Comparison of ENCODE assay signal across 9 cellular contexts in genomic region chr6:169868458-169868857, GRCh38.
DNase-seq lines count a peak whose midpoint lies in the region; ATAC-seq and TF ChIP-seq lines count a peak whose summit lies in the region.
"Had no signal": no experiment of that assay in that cellular context is flagged by ENCODE, and none has a peak within 500 bp of the region (broad histone marks: within the 10 kb centered on the region; RNA-seq: fewer than 3 reads in every experiment).

No MANE protein-coding gene starts in this region.

- peak overlapping the region; percentile 84 for H3K18ac ChIP-seq in neuronal stem cell (ENCODE audit: low read length)

- no peak overlapping the region for H3K23ac ChIP-seq in neuronal stem cell (ENCODE audit: low read depth, low read length, poor library complexity)

- peak; percentile 84 to 92 for ATAC-seq in CD4-positive, CD25-positive, alpha-beta regulatory T cell (ENCODE audit: low read depth in 2 of 2)
- peak; percentile 54 for ATAC-seq in HG03354 (IDR thresholded peaks at IDR 0.05; ENCODE audit: poor library complexity, severe bottlenecking, unreplicated experiment)
- ATAC-seq in activated T-helper 17 cell treated with anti-CD3 and anti-CD28 coated beads, Interleukin-2, amount 50 U/mL, for 72 hours (replicated peaks) = peak; percentile 42

- peaks cover 0 to 38% (median 4%) of the 10 kb centered on the region in 4 donors for H3K4me1 Mint-ChIP-seq in CD4-positive, CD25-positive, alpha-beta regulatory T cell
- H3K4me1 Mint-ChIP-seq in activated T-helper 17 cell treated with anti-CD3 and anti-CD28 coated beads, Interleukin-2, amount 50 U/mL, for 72 hours = no peaks in the 10 kb centered on the region

- no peaks in the 10 kb centered on the region for H3K36me3 Mint-ChIP-seq in CD4-positive, CD25-positive, alpha-beta regulatory T cell
- no peaks in the 10 kb centered on the region for H3K36me3 Mint-ChIP-seq in activated T-helper 17 cell treated with anti-CD3 and anti-CD28 coated beads, Interleukin-2, amount 50 U/mL, for 72 hours (ENCODE audit: low read depth)

- H3K36me3 ChIP-seq in CD4-positive, CD25-positive, alpha-beta regulatory T cell (ENCODE audit: control insufficient read depth, insufficient read depth, low read length) = no peaks in the 10 kb centered on the region
- H3K36me3 ChIP-seq in neuronal stem cell (replicated peaks in 1 of 2; ENCODE audit: control insufficient read depth in 2 of 2, insufficient read depth in 2 of 2, low read length in 2 of 2) (no peaks in the 10 kb centered on the region), uterus (no peaks in the 10 kb centered on the region)

- WGBS in neuronal stem cell (ENCODE audit: extremely low coverage in 2 of 2, insufficient read length in 2 of 2, insufficient replicate concordance in 1 of 2), 2 donors = no CpG with 5 or more reads among the region's 19 CpGs

- TF ChIP-seq CTCF in foreskin fibroblast (IDR thresholded peaks at IDR 0.05; ENCODE audit: low read depth, low read length) (no peak), uterus (IDR thresholded peaks at IDR 0.05) (no peak)

- H3K4me3 Mint-ChIP-seq in CD4-positive, CD25-positive, alpha-beta regulatory T cell = peak overlapping the region in 2 of 4 donors; percentile 42 to 45
- H3K4me3 Mint-ChIP-seq in activated T-helper 17 cell treated with anti-CD3 and anti-CD28 coated beads, Interleukin-2, amount 50 U/mL, for 72 hours = no peak overlapping the region

- H3K4me1 ChIP-seq in CD4-positive, CD25-positive, alpha-beta regulatory T cell (ENCODE audit: control insufficient read depth, insufficient read depth, low read length, poor library complexity, severe bottlenecking) = peaks cover 11% of the 10 kb centered on the region
- H3K4me1 ChIP-seq in neuronal stem cell (ENCODE audit: control insufficient read depth in 2 of 2, insufficient read depth in 1 of 2, low read depth in 1 of 2, low read length in 2 of 2) (no peaks in the 10 kb centered on the region), uterus (no peaks in the 10 kb centered on the region)

- peak in 2 of 3 donors; percentile 52 to 87 for DNase-seq in CD4-positive, CD25-positive, alpha-beta regulatory T cell
- no peak for DNase-seq in neuronal stem cell (ENCODE audit: low spot score)
- DNase-seq in foreskin fibroblast = no peak
- no peak for DNase-seq in SW480 (ENCODE audit: low spot score)
- DNase-seq in uterus = no peak
- no peak for DNase-seq in NCI-H146 treated with DMSO at 0.1 percent for 48 hours (lab: John Stamatoyannopoulos, UW; ENCODE audit: unreplicated experiment)

- no peak overlapping the region for H3K14ac ChIP-seq in neuronal stem cell (ENCODE audit: low read length)

- intact Hi-C loops in uterus (cut with DNase I; ENCODE audit: low total_unique reads) = no loop called here

- H3K4me3 ChIP-seq in CD4-positive, CD25-positive, alpha-beta regulatory T cell (ENCODE audit: low read depth, low read length) = no peak overlapping the region
- H3K4me3 ChIP-seq in neuronal stem cell (ENCODE audit: low read length in 2 of 2) = no peak overlapping the region
- H3K4me3 ChIP-seq in foreskin fibroblast (ENCODE audit: low read depth in 1 of 2, low read length in 2 of 2) = no peak overlapping the region
- H3K4me3 ChIP-seq in uterus = no peak overlapping the region
- H3K4me3 ChIP-seq: skin epidermis had no signal

- H3K79me1 ChIP-seq in neuronal stem cell (ENCODE audit: low read depth, low read length) = no peaks in the 10 kb centered on the region

- no peaks in the 10 kb centered on the region for H3K27me3 ChIP-seq in CD4-positive, CD25-positive, alpha-beta regulatory T cell (ENCODE audit: control insufficient read depth, insufficient read depth, low read length)
- H3K27me3 ChIP-seq in neuronal stem cell (ENCODE audit: control insufficient read depth in 3 of 3, insufficient read depth in 3 of 3, low read depth in 1 of 3, low read length in 3 of 3) (peaks cover 0 to 4% (median 0%) of the 10 kb centered on the region in 3 experiments), uterus (no peaks in the 10 kb centered on the region)

- H3K4ac ChIP-seq in neuronal stem cell (ENCODE audit: low read length) = no peak overlapping the region

- H3K9me3 ChIP-seq in CD4-positive, CD25-positive, alpha-beta regulatory T cell (ENCODE audit: control insufficient read depth in 2 of 2, low read length in 2 of 2) = no peaks in the 10 kb centered on the region
- peaks cover 0 to 4% of the 10 kb centered on the region in 2 donors for H3K9me3 ChIP-seq in neuronal stem cell (replicated peaks in 1 of 2; ENCODE audit: control insufficient read depth in 2 of 2, insufficient read depth in 1 of 2, low read depth in 1 of 2, low read length in 2 of 2)
- H3K9me3 ChIP-seq in uterus = no peaks in the 10 kb centered on the region

- no peak overlapping the region for H3K4me2 ChIP-seq in neuronal stem cell (ENCODE audit: insufficient read depth, low read length, poor library complexity, severe bottlenecking)

- H2BK15ac ChIP-seq in neuronal stem cell (ENCODE audit: low read length) = no peak overlapping the region

- peak overlapping the region; percentile 42 for H2BK12ac ChIP-seq in neuronal stem cell (ENCODE audit: low read length)

- H2BK5ac ChIP-seq in neuronal stem cell (ENCODE audit: low read length) = no peak overlapping the region

- H2BK120ac ChIP-seq in neuronal stem cell (ENCODE audit: low read depth, low read length) = no peak overlapping the region

- H2AK5ac ChIP-seq in neuronal stem cell (ENCODE audit: low read depth, low read length) = no peak overlapping the region

- no peak overlapping the region for H4K8ac ChIP-seq in neuronal stem cell (ENCODE audit: low read depth, low read length)

- H2AFZ ChIP-seq in neuronal stem cell (ENCODE audit: low read length) = no peak overlapping the region

- H3K9ac ChIP-seq in neuronal stem cell (ENCODE audit: low read depth, low read length, poor library complexity) = no peak overlapping the region

- H4K91ac ChIP-seq in neuronal stem cell (ENCODE audit: low read depth, low read length, poor library complexity) = no peak overlapping the region

- no peak for TF ChIP-seq POLR2A in uterus (IDR thresholded peaks at IDR 0.05)

- no peak overlapping the region for H3K27ac ChIP-seq in CD4-positive, CD25-positive, alpha-beta regulatory T cell (ENCODE audit: insufficient read depth, low read length, poor library complexity, severe bottlenecking)
- H3K27ac ChIP-seq in neuronal stem cell (replicated peaks; ENCODE audit: low read length) (no peak overlapping the region), uterus (no peak overlapping the region)

- H3K27me3 Mint-ChIP-seq in CD4-positive, CD25-positive, alpha-beta regulatory T cell = peaks cover 4% of the 10 kb centered on the region
- H3K27me3 Mint-ChIP-seq in activated T-helper 17 cell treated with anti-CD3 and anti-CD28 coated beads, Interleukin-2, amount 50 U/mL, for 72 hours = peaks cover 4% of the 10 kb centered on the region

- peaks cover 0 to 2% (median 0%) of the 10 kb centered on the region in 7 donors for H3K9me3 Mint-ChIP-seq in CD4-positive, CD25-positive, alpha-beta regulatory T cell
- H3K9me3 Mint-ChIP-seq in activated T-helper 17 cell treated with anti-CD3 and anti-CD28 coated beads, Interleukin-2, amount 50 U/mL, for 72 hours = peaks cover 3% of the 10 kb centered on the region

- peak overlapping the region; percentile 32 to 74 (median 67) for H3K27ac Mint-ChIP-seq in CD4-positive, CD25-positive, alpha-beta regulatory T cell
- H3K27ac Mint-ChIP-seq in activated T-helper 17 cell treated with anti-CD3 and anti-CD28 coated beads, Interleukin-2, amount 50 U/mL, for 72 hours = no peak overlapping the region

Comparison
In these comparisons a context has a peak if more than half of its experiments do, and no peak if none do; other contexts are left out.
1. DNase-seq: peak in CD4-positive, CD25-positive, alpha-beta regulatory T cell (2 of 3); none in neuronal stem cell (single experiment), foreskin fibroblast (0 of 2), SW480 (single experiment), uterus (0 of 2) and NCI-H146 treated with DMSO at 0.1 percent for 48 hours (single experiment).
2. Peak in every context shown above with its lines, with median percentiles within 50 percentile points of each other: ATAC-seq.